18 cellular contexts compared by ENCODE assay signal in the genomic region with DNA sequence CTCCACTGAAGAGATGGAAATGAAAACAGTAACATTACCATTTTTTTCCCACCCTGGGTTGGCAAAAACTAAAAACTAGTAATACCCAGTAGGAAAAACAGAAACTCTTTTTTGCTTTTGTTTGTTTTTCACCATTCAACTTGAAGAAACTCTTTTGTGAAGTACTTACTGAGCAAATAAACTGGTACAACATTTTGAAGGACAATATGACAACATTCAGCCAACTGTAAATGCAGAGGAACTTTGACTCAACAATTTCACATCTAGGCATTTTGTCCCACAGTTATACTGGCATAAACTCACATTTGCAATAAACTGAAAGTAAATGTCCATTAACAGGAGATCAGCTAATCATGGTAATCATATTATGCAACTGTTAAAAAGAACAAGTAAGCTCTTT.
A peak's percentile ranks its signal among the peaks of the same experiment; 100 is the strongest.
DNase-seq lines count a peak whose midpoint lies in the region; ATAC-seq, FAIRE-seq and TF ChIP-seq lines count a peak whose summit lies in the region.
"Had no signal": no experiment of that assay in that cellular context is flagged by ENCODE, and none has a peak within 500 bp of the region (broad histone marks: within the 10 kb centered on the region; RNA-seq: fewer than 3 reads in every experiment).

No MANE protein-coding gene starts in this region.

- H2AFZ ChIP-seq in HepG2 (ENCODE audit: low read length) (no peak overlapping the region), Loucy (ENCODE audit: low read length) (no peak overlapping the region), fibroblast of lung (ENCODE audit: low read length) (no peak overlapping the region), PC-3 (ENCODE audit: low read length) (no peak overlapping the region)

- CTCF ChIA-PET in HepG2 (lab: Yijun Ruan, JAX; ENCODE audit: low intra/inter-chr PET ratio, low total read pairs) = no interaction called here
- CTCF ChIA-PET in PC-3 (lab: Charles Lee) = no interaction called here

- no peak for TF ChIP-seq EP300 in HepG2 (IDR thresholded peaks at IDR 0.05; ENCODE audit: low read depth in 2 of 2, low read length in 2 of 2)
- TF ChIP-seq EP300 in HepG2 (CRISPR knock-in tag; IDR thresholded peaks at IDR 0.05; ENCODE audit: borderline replicate concordance) = no peak

- peaks cover 6% of the 10 kb centered on the region for H3K4me1 Mint-ChIP-seq in stimulated activated effector memory CD8-positive, alpha-beta T cell treated with anti-CD3 and anti-CD28 coated beads, Interleukin-12 subunit alpha, Interleukin-12 subunit beta, amount 100 ng/mL, for 72 hours

- H3K36me3 Mint-ChIP-seq in stimulated activated effector memory CD8-positive, alpha-beta T cell treated with anti-CD3 and anti-CD28 coated beads, Interleukin-12 subunit alpha, Interleukin-12 subunit beta, amount 100 ng/mL, for 72 hours = peaks cover 12% of the 10 kb centered on the region

- H3K79me2 ChIP-seq in HepG2 (ENCODE audit: insufficient read depth, low read length) = peaks cover 55% of the 10 kb centered on the region
- peaks cover 89% of the 10 kb centered on the region for H3K79me2 ChIP-seq in Loucy (ENCODE audit: insufficient read depth, low read length)
- H3K79me2 ChIP-seq in fibroblast of lung (ENCODE audit: control insufficient read depth, insufficient read depth, low read length) = peaks cover 46% of the 10 kb centered on the region
- H3K79me2 ChIP-seq in PC-3 (ENCODE audit: low read length) = peaks cover 74% of the 10 kb centered on the region

- no peak overlapping the region for H3K4me3 ChIP-seq in HepG2 (replicated peaks in 1 of 3; ENCODE audit: insufficient read depth in 1 of 3, low read depth in 2 of 3, low read length in 3 of 3)
- no peak overlapping the region for H3K4me3 ChIP-seq in right lobe of liver
- no peak overlapping the region for H3K4me3 ChIP-seq in Loucy (ENCODE audit: low read length, poor library complexity, severe bottlenecking)
- no peak overlapping the region for H3K4me3 ChIP-seq in fibroblast of lung (replicated peaks in 1 of 4; ENCODE audit: control extremely low read depth in 1 of 4, insufficient read depth in 1 of 4, low read depth in 3 of 4, low read length in 4 of 4)
- H3K4me3 ChIP-seq in PC-3 (ENCODE audit: low read length) = no peak overlapping the region
- H3K4me3 ChIP-seq: BLaER1 had no signal

- H3K36me3 ChIP-seq in HepG2 (replicated peaks in 1 of 2; ENCODE audit: control insufficient read depth in 1 of 2, insufficient read depth in 2 of 2, low read length in 2 of 2) = peaks cover 1 to 9% of the 10 kb centered on the region in 2 experiments; a peak in 3 of 5 replicates
- H3K36me3 ChIP-seq in right lobe of liver = no peaks in the 10 kb centered on the region
- peaks cover 8% of the 10 kb centered on the region; the same call in 1 of the 2 replicates for H3K36me3 ChIP-seq in Loucy (ENCODE audit: insufficient read depth, low read length)
- no peaks in the 10 kb centered on the region for H3K36me3 ChIP-seq in fibroblast of lung (ENCODE audit: control insufficient read depth, insufficient read depth, low read length)
- no peaks in the 10 kb centered on the region for H3K36me3 ChIP-seq in PC-3 (ENCODE audit: low read depth, low read length)

- H3K9me3 Mint-ChIP-seq in stimulated activated effector memory CD8-positive, alpha-beta T cell treated with anti-CD3 and anti-CD28 coated beads, Interleukin-12 subunit alpha, Interleukin-12 subunit beta, amount 100 ng/mL, for 72 hours = no peaks in the 10 kb centered on the region
- H3K9me3 Mint-ChIP-seq: CD4-positive, CD25-positive, alpha-beta regulatory T cell; IgD-negative memory B cell had no signal

- intact Hi-C loops in HepG2 (cut with micrococcal nuclease; ENCODE audit: unreplicated experiment) (no loop called here), right lobe of liver (cut with DNase I) (no loop called here), PC-3 (cut with micrococcal nuclease) (no loop called here)

- H3K27ac Mint-ChIP-seq in stimulated activated effector memory CD8-positive, alpha-beta T cell treated with anti-CD3 and anti-CD28 coated beads, Interleukin-12 subunit alpha, Interleukin-12 subunit beta, amount 100 ng/mL, for 72 hours = no peak overlapping the region
- H3K27ac Mint-ChIP-seq: CD4-positive, CD25-positive, alpha-beta regulatory T cell; IgD-negative memory B cell had no signal

- no peaks in the 10 kb centered on the region for H3F3A ChIP-seq in Loucy (ENCODE audit: low read depth)
- H3F3A ChIP-seq in PC-3 (ENCODE audit: low read length, unreplicated experiment) = no peaks in the 10 kb centered on the region

- TF ChIP-seq POLR2A in HepG2 (IDR thresholded peaks at IDR 0.05; ENCODE audit: insufficient read depth in 1 of 2, low read depth in 2 of 2, low read length in 2 of 2) (no peak), right lobe of liver (IDR thresholded peaks at IDR 0.05) (no peak)

- H3K9ac ChIP-seq in HepG2 (ENCODE audit: insufficient read depth, low read depth, low read length) (no peak overlapping the region), Loucy (ENCODE audit: low read depth, low read length, poor library complexity, severe bottlenecking) (no peak overlapping the region), fibroblast of lung (ENCODE audit: insufficient read depth, low read length) (no peak overlapping the region), PC-3 (ENCODE audit: low read length) (no peak overlapping the region)
- H3K9ac ChIP-seq: BLaER1 had no signal

- TF ChIP-seq CTCF in HepG2 (CRISPR knock-in tag; IDR thresholded peaks at IDR 0.05) (no peak), right lobe of liver (IDR thresholded peaks at IDR 0.05) (no peak), Loucy (conservative IDR thresholded peaks at IDR 0.05; ENCODE audit: low read length) (no peak), fibroblast of lung (conservative IDR thresholded peaks at IDR 0.05 in 1 of 2, IDR thresholded peaks at IDR 0.05 in 1 of 2; ENCODE audit: low read depth in 1 of 2, low read length in 2 of 2) (no peak), PC-3 (conservative IDR thresholded peaks at IDR 0.05; ENCODE audit: low read depth, low read length) (no peak)

- in situ Hi-C loops in HepG2 (cut with HindIII; ENCODE audit: extremely low pct_ligation_motif_present, low pct_unique_long_range_greater_than_20kb) = no loop called here

- BruUV-seq in HepG2 (replicated peaks; lab: Mats Ljungman, UMichigan) (no TSS peak), PC-3 (replicated peaks; lab: Mats Ljungman, UMichigan) (no TSS peak)

- H3K27me3 ChIP-seq in HepG2 (ENCODE audit: control insufficient read depth in 1 of 2, insufficient read depth in 2 of 2, low read length in 2 of 2) (no peaks in the 10 kb centered on the region), right lobe of liver (no peaks in the 10 kb centered on the region), Loucy (ENCODE audit: insufficient read depth, low read length, poor library complexity, severe bottlenecking) (no peaks in the 10 kb centered on the region), fibroblast of lung (ENCODE audit: control insufficient read depth, insufficient read depth, low read length) (no peaks in the 10 kb centered on the region), PC-3 (ENCODE audit: low read length) (no peaks in the 10 kb centered on the region)
- H3K27me3 ChIP-seq: BLaER1 had no signal

- H3K4me1 ChIP-seq in HepG2 (ENCODE audit: insufficient read depth, low read length) (peaks cover 18% of the 10 kb centered on the region), right lobe of liver (no peaks in the 10 kb centered on the region), Loucy (ENCODE audit: insufficient read depth, low read length, poor library complexity, severe bottlenecking) (peaks cover 42% of the 10 kb centered on the region), fibroblast of lung (ENCODE audit: control insufficient read depth, extremely low read depth, insufficient read depth, low read length) (no peaks in the 10 kb centered on the region), PC-3 (ENCODE audit: insufficient read depth, low read length) (peaks cover 19% of the 10 kb centered on the region)

- TF ChIP-seq RAD21 in HepG2 (CRISPR knock-in tag; IDR thresholded peaks at IDR 0.05) = no peak

- H4K20me1 ChIP-seq in HepG2 (ENCODE audit: insufficient read depth, low read length) (no peaks in the 10 kb centered on the region), Loucy (ENCODE audit: insufficient read depth, low read length, poor library complexity, severe bottlenecking) (peaks cover 13% of the 10 kb centered on the region), fibroblast of lung (ENCODE audit: control insufficient read depth, extremely low read depth, insufficient read depth, low read length) (no peaks in the 10 kb centered on the region), PC-3 (ENCODE audit: low read length) (0 out of 2 replicates have a peak, but pooled peaks cover 3% of the 10 kb centered on the region)

- ATAC-seq in HepG2 (no peak), right lobe of liver (no peak), PC-3 (no peak), HG02884 (IDR thresholded peaks at IDR 0.05; ENCODE audit: unreplicated experiment) (no peak)
- ATAC-seq in stimulated activated effector memory CD8-positive, alpha-beta T cell treated with anti-CD3 and anti-CD28 coated beads, Interleukin-12 subunit alpha, Interleukin-12 subunit beta, amount 100 ng/mL, for 72 hours = no peak

- H3K27ac ChIP-seq in HepG2 (ENCODE audit: extremely low read length, insufficient read depth, low read length) (no peak overlapping the region), right lobe of liver (no peak overlapping the region), fibroblast of lung (ENCODE audit: insufficient read depth, low read length) (no peak overlapping the region), PC-3 (ENCODE audit: low read length) (no peak overlapping the region)
- H3K27ac ChIP-seq: BLaER1 had no signal

- no peaks in the 10 kb centered on the region for H3K9me2 ChIP-seq in Loucy (replicated peaks; ENCODE audit: low read depth, low read length)
- H3K9me2 ChIP-seq in PC-3 (replicated peaks; ENCODE audit: low read length) = no peaks in the 10 kb centered on the region

- H3K4me2 ChIP-seq in HepG2 (ENCODE audit: low read depth, low read length) (peak overlapping the region; percentile 25), Loucy (ENCODE audit: low read depth, low read length, poor library complexity, severe bottlenecking) (peak overlapping the region; percentile 40), fibroblast of lung (ENCODE audit: extremely low read depth, insufficient read depth, low read length) (peak overlapping the region; percentile 70), PC-3 (ENCODE audit: low read length) (no peak overlapping the region)
- H3K4me2 ChIP-seq: BLaER1 had no signal

- no peak overlapping the region for H3K4me3 Mint-ChIP-seq in stimulated activated effector memory CD8-positive, alpha-beta T cell treated with anti-CD3 and anti-CD28 coated beads, Interleukin-12 subunit alpha, Interleukin-12 subunit beta, amount 100 ng/mL, for 72 hours
- H3K4me3 Mint-ChIP-seq: CD4-positive, CD25-positive, alpha-beta regulatory T cell; IgD-negative memory B cell had no signal

- POLR2A ChIA-PET in HepG2 (lab: Yijun Ruan, JAX) (no interaction called here), PC-3 (lab: Charles Lee; ENCODE audit: unreplicated experiment) (no interaction called here)

- no peak for FAIRE-seq in HepG2 (lab: Jason Lieb, UNC)
- FAIRE-seq: G401.6, GM12892 had no signal

- H3K9me3 ChIP-seq in HepG2 (ENCODE audit: low read length) (no peaks in the 10 kb centered on the region), right lobe of liver (no peaks in the 10 kb centered on the region), Loucy (ENCODE audit: insufficient read depth, low read depth, low read length) (no peaks in the 10 kb centered on the region), fibroblast of lung (ENCODE audit: control insufficient read depth, insufficient read depth, low read depth, low read length) (no peaks in the 10 kb centered on the region), PC-3 (ENCODE audit: low read length) (no peaks in the 10 kb centered on the region)
- H3K9me3 ChIP-seq: BLaER1 had no signal

- DNase-seq in HepG2 (ENCODE audit: low spot score) (no peak), right lobe of liver (no peak), fibroblast of lung (ENCODE audit: low read depth in 2 of 2) (no peak), PC-3 (no peak)
- no peak for DNase-seq in stimulated activated effector memory CD8-positive, alpha-beta T cell treated with anti-CD3 and anti-CD28 coated beads, Interleukin-12 subunit alpha, Interleukin-12 subunit beta, amount 100 ng/mL, for 72 hours (ENCODE audit: low spot score in 2 of 2)
- DNase-seq: 8988T; AML-193; CD4-positive, CD25-positive, alpha-beta regulatory T cell; DMS 273 treated with DMSO at 0.1 percent for 48 hours; DMS79 treated with DMSO at 0.1 percent for 48 hours; EL; HCEC 1CT had no signal
